20 cellular contexts compared by ENCODE assay signal in genomic region chr6:15487262-15487661, GRCh38.
DNase-seq lines count a peak whose midpoint lies in the region; ATAC-seq and TF ChIP-seq lines count a peak whose summit lies in the region.
"Had no signal": no experiment of that assay in that cellular context is flagged by ENCODE, and none has a peak within 500 bp of the region (broad histone marks: within the 10 kb centered on the region; RNA-seq: fewer than 3 reads in every experiment).

No MANE protein-coding gene starts in this region.

- H3K36me3 Mint-ChIP-seq in activated CD4-positive, alpha-beta T cell treated with anti-CD3 and anti-CD28 coated beads, Interleukin-2, amount 10 ng/mL, durations not matched to agents 24 days and 14 days (ENCODE audit: low read depth), result peaks cover 35% of the 10 kb centered on the region
- H3K36me3 Mint-ChIP-seq in activated naive CD8-positive, alpha-beta T cell treated with anti-CD3 and anti-CD28 coated beads for 36 hours, result peaks cover 19% of the 10 kb centered on the region
- H3K36me3 Mint-ChIP-seq in progenitor cell of endocrine pancreas (ENCODE audit: insufficient read depth), result peaks cover 18% of the 10 kb centered on the region

- no peak overlapping the region for H3K27ac ChIP-seq in lower lobe of right lung
- H3K27ac ChIP-seq: BLaER1 treated with 17β-estradiol and CSF1 and Interleukin-3, amounts not matched to agents 10 nM and 100 nM; GM23248 had no signal

- no peak for TF ChIP-seq CTCF in progenitor cell of endocrine pancreas (IDR thresholded peaks at IDR 0.05; ENCODE audit: unreplicated experiment)
- no peak for TF ChIP-seq CTCF in lower lobe of right lung (IDR thresholded peaks at IDR 0.05)

- H3K4me3 Mint-ChIP-seq in activated CD4-positive, alpha-beta T cell treated with anti-CD3 and anti-CD28 coated beads, Interleukin-2, amount 10 ng/mL, durations not matched to agents 24 days and 14 days, result no peak overlapping the region
- H3K4me3 Mint-ChIP-seq in activated naive CD8-positive, alpha-beta T cell treated with anti-CD3 and anti-CD28 coated beads for 36 hours, result no peak overlapping the region
- no peak overlapping the region for H3K4me3 Mint-ChIP-seq in progenitor cell of endocrine pancreas (ENCODE audit: low read depth)
- H3K4me3 Mint-ChIP-seq: CD8-positive, alpha-beta T cell had no signal

- no peak for DNase-seq in activated CD4-positive, alpha-beta T cell treated with anti-CD3 and anti-CD28 coated beads, Interleukin-2, amount 10 ng/mL, durations not matched to agents 24 days and 14 days
- DNase-seq in activated CD4-positive, alpha-beta T cell treated with anti-CD3 and anti-CD28 coated beads for 1 hour, result no peak
- DNase-seq in H7, result peak; percentile 26
- DNase-seq in activated naive CD8-positive, alpha-beta T cell treated with anti-CD3 and anti-CD28 coated beads for 36 hours, result no peak
- DNase-seq in progenitor cell of endocrine pancreas (ENCODE audit: low spot score, unreplicated experiment), result no peak
- no peak for DNase-seq in putamen (ENCODE audit: low spot score)
- no peak for DNase-seq in lower lobe of right lung
- DNase-seq: 8988T; CD8-positive, alpha-beta T cell; DND-41; GM23248; KBM-7; MM.1S; NCI-H1048; NCI-H1417 treated with DMSO at 0.1 percent for 48 hours; NCI-H187; NCI-H446 treated with DMSO at 0.1 percent for 48 hours; NCI-H526 treated with DMSO at 0.1 percent for 48 hours had no signal

- no peaks in the 10 kb centered on the region for H3K9me3 Mint-ChIP-seq in activated CD4-positive, alpha-beta T cell treated with anti-CD3 and anti-CD28 coated beads, Interleukin-2, amount 10 ng/mL, durations not matched to agents 24 days and 14 days
- no peaks in the 10 kb centered on the region for H3K9me3 Mint-ChIP-seq in activated naive CD8-positive, alpha-beta T cell treated with anti-CD3 and anti-CD28 coated beads for 36 hours
- H3K9me3 Mint-ChIP-seq in progenitor cell of endocrine pancreas (ENCODE audit: low read depth), result no peaks in the 10 kb centered on the region
- H3K9me3 Mint-ChIP-seq: CD8-positive, alpha-beta T cell had no signal

- peaks cover 13% of the 10 kb centered on the region for H3K4me1 ChIP-seq in lower lobe of right lung

- H3K36me3 ChIP-seq in H7 (replicated peaks; ENCODE audit: control insufficient read depth, insufficient read depth, low read length) (peaks cover 26% of the 10 kb centered on the region), lower lobe of right lung (peaks cover 32% of the 10 kb centered on the region)

- intact Hi-C loops in activated CD4-positive, alpha-beta T cell treated with anti-CD3 and anti-CD28 coated beads, Interleukin-2, amount 10 ng/mL, durations not matched to agents 24 days and 14 days (cut with micrococcal nuclease), result no loop called here
- intact Hi-C loops in lower lobe of right lung (cut with DNase I), result no loop called here

- no peaks in the 10 kb centered on the region for H3K27me3 ChIP-seq in H7 (ENCODE audit: control insufficient read depth, insufficient read depth, low read length)
- no peaks in the 10 kb centered on the region for H3K27me3 ChIP-seq in lower lobe of right lung (ENCODE audit: low read depth)
- H3K27me3 ChIP-seq: BLaER1 treated with 17β-estradiol and CSF1 and Interleukin-3, amounts not matched to agents 10 nM and 100 nM had no signal

- no peaks in the 10 kb centered on the region for H3K27me3 Mint-ChIP-seq in activated CD4-positive, alpha-beta T cell treated with anti-CD3 and anti-CD28 coated beads, Interleukin-2, amount 10 ng/mL, durations not matched to agents 24 days and 14 days
- H3K27me3 Mint-ChIP-seq in activated naive CD8-positive, alpha-beta T cell treated with anti-CD3 and anti-CD28 coated beads for 36 hours, result no peaks in the 10 kb centered on the region
- H3K27me3 Mint-ChIP-seq in progenitor cell of endocrine pancreas, result no peaks in the 10 kb centered on the region

- no peak overlapping the region for H3K4me3 ChIP-seq in H7 (ENCODE audit: insufficient read depth, low read depth, low read length)
- H3K4me3 ChIP-seq in lower lobe of right lung, result no peak overlapping the region
- H3K4me3 ChIP-seq: BLaER1 treated with 17β-estradiol and CSF1 and Interleukin-3, amounts not matched to agents 10 nM and 100 nM; GM23248 had no signal

- H3K9me3 ChIP-seq in lower lobe of right lung, result no peaks in the 10 kb centered on the region
- H3K9me3 ChIP-seq: BLaER1 treated with 17β-estradiol and CSF1 and Interleukin-3, amounts not matched to agents 10 nM and 100 nM had no signal

- peaks cover 42% of the 10 kb centered on the region for H3K4me1 Mint-ChIP-seq in activated CD4-positive, alpha-beta T cell treated with anti-CD3 and anti-CD28 coated beads, Interleukin-2, amount 10 ng/mL, durations not matched to agents 24 days and 14 days
- peaks cover 37% of the 10 kb centered on the region for H3K4me1 Mint-ChIP-seq in activated naive CD8-positive, alpha-beta T cell treated with anti-CD3 and anti-CD28 coated beads for 36 hours
- peaks cover 24% of the 10 kb centered on the region for H3K4me1 Mint-ChIP-seq in progenitor cell of endocrine pancreas (ENCODE audit: low read depth)

- peak overlapping the region; percentile 57 for H3K27ac Mint-ChIP-seq in activated CD4-positive, alpha-beta T cell treated with anti-CD3 and anti-CD28 coated beads, Interleukin-2, amount 10 ng/mL, durations not matched to agents 24 days and 14 days
- H3K27ac Mint-ChIP-seq in activated naive CD8-positive, alpha-beta T cell treated with anti-CD3 and anti-CD28 coated beads for 36 hours, result peak overlapping the region; percentile 13
- H3K27ac Mint-ChIP-seq in progenitor cell of endocrine pancreas, result peak overlapping the region; percentile 57
- H3K27ac Mint-ChIP-seq: CD8-positive, alpha-beta T cell had no signal

- ATAC-seq in lower lobe of right lung, result no peak
- ATAC-seq: CD8-positive, alpha-beta T cell; Right ventricle myocardium inferior had no signal
